In genomic region chr2:232672581-232672980, GRCh38 we compare ENCODE assay signal across 19 cellular contexts.
"Had no signal": no experiment of that assay in that cellular context is flagged by ENCODE, and none has a peak within 500 bp of the region (broad histone marks: within the 10 kb centered on the region; RNA-seq: fewer than 3 reads in every experiment).

No MANE protein-coding gene starts in this region.

- ATAC-seq: activated CD8-positive, alpha-beta T cell treated with anti-CD3 and anti-CD28 coated beads for 36 hours; activated T-cell treated with anti-CD3 and anti-CD28 coated beads, Interleukin-2, amount 50 U/mL, for 4 hours; gastrocnemius medialis; mucosa of descending colon; naive thymus-derived CD4-positive, alpha-beta T cell; stimulated activated naive B cell treated with anti-CD40 and anti-IgM and Interleukin-4, amounts not matched to agents 10 μg/mL and 1 μg/mL and 100 μg/mL, for 72 hours; WTC11 had no signal

- H3K79me2 ChIP-seq: parathyroid adenoma had no signal

- H3K27me3 ChIP-seq: adrenal gland, cardiac muscle cell, gastrocnemius medialis, heart left ventricle, tibial artery, uterus had no signal

- H3K4me3 ChIP-seq: adrenal gland, cardiac muscle cell, gastrocnemius medialis, heart left ventricle, mucosa of descending colon, tibial artery, uterus had no signal

- H2AFZ ChIP-seq: parathyroid adenoma had no signal

- H3K9me3 ChIP-seq: adrenal gland, gastrocnemius medialis, heart left ventricle, mucosa of descending colon, tibial artery, uterus had no signal

- H3K9ac ChIP-seq: parathyroid adenoma had no signal

- H3K4me1 ChIP-seq: adrenal gland, parathyroid adenoma, uterus had no signal

- H3K27ac ChIP-seq: adrenal gland, cardiac muscle cell, gastrocnemius medialis, heart left ventricle, parathyroid adenoma, uterus had no signal

- DNase-seq: activated CD4-positive, alpha-beta T cell treated with anti-CD3 and anti-CD28 coated beads for 4 hours; activated CD8-positive, alpha-beta T cell treated with anti-CD3 and anti-CD28 coated beads for 36 hours; activated effector memory CD4-positive, alpha-beta T cell treated with Interleukin-2 at 50 U/mL for 16 hours; activated T-cell treated with anti-CD3 and anti-CD28 coated beads, Interleukin-2, amount 50 U/mL, for 4 hours; adrenal gland; erythroblast; gastrocnemius medialis; heart left ventricle; immature natural killer cell; mucosa of descending colon; naive thymus-derived CD4-positive, alpha-beta T cell; stimulated activated CD4-positive, alpha-beta T cell treated with anti-CD3 and anti-CD28 coated beads, Interleukin-15, amount 100 ng/mL, for 24 hours; stimulated activated CD4-positive, alpha-beta T cell treated with anti-CD3 and anti-CD28 coated beads, Interleukin-4, amount 100 ng/mL, for 1 hour; stimulated activated naive B cell treated with anti-CD40 and anti-IgM and Interleukin-4, amounts not matched to agents 10 μg/mL and 1 μg/mL and 100 μg/mL, for 72 hours; tibial artery; uterus had no signal

- H3K36me3 ChIP-seq: adrenal gland, cardiac muscle cell, gastrocnemius medialis, uterus had no signal
